20 cellular contexts compared by ENCODE assay signal in genomic region chr2:26945991-26946750, GRCh38. TPM values are rescaled to one million over a fixed set of nuclear protein-coding genes. Genes with fewer than 3 reads are reported as not detected.
A peak's percentile ranks its signal among the peaks of the same experiment; 100 is the strongest.
DNase-seq lines count a peak whose midpoint lies in the region; ATAC-seq and TF ChIP-seq lines count a peak whose summit lies in the region.
"Had no signal": no experiment of that assay in that cellular context is flagged by ENCODE, and none has a peak within 500 bp of the region (broad histone marks: within the 10 kb centered on the region; RNA-seq: fewer than 3 reads in every experiment).

No MANE protein-coding gene starts in this region.

- H3K9ac ChIP-seq in endodermal cell (ENCODE audit: extremely low read depth, low read length, poor library complexity, severe bottlenecking) (no peak overlapping the region), neuronal stem cell (ENCODE audit: low read depth, low read length, poor library complexity) (peak overlapping the region; percentile 53)
- H3K9ac ChIP-seq: GM23248, SK-N-SH had no signal

- H3K27me3 ChIP-seq in endodermal cell (ENCODE audit: control insufficient read depth, insufficient read depth, low read length, poor library complexity, severe bottlenecking) = peaks cover 6% of the 10 kb centered on the region
- no peaks in the 10 kb centered on the region for H3K27me3 ChIP-seq in neuronal stem cell (ENCODE audit: control insufficient read depth in 3 of 3, insufficient read depth in 3 of 3, low read depth in 1 of 3, low read length in 3 of 3)

- DNase-seq in endodermal cell = no peak
- DNase-seq in neuronal stem cell (ENCODE audit: low spot score) = no peak
- DNase-seq in mesothelial cell of epicardium (ENCODE audit: low spot score in 2 of 2, unreplicated experiment in 2 of 2) = no peak
- no peak for DNase-seq in Right ventricle myocardium superior
- DNase-seq in activated naive CD4-positive, alpha-beta T cell treated with Interleukin-2 at 50 U/mL for 16 hours = no peak
- no peak for DNase-seq in NCI-H2107 treated with DMSO at 0.1 percent for 48 hours (lab: John Stamatoyannopoulos, UW; ENCODE audit: unreplicated experiment)
- DNase-seq: AML-193; CD4-positive, alpha-beta memory T cell; COR-L47; DMS53; GM23248; NCI-H1092; NCI-H1417 treated with DMSO at 0.1 percent for 48 hours; NCI-H1694 treated with DMSO at 0.1 percent for 48 hours; NCI-H2081; NCI-H2171; NCI-H774; SK-N-SH had no signal

- H3K14ac ChIP-seq in neuronal stem cell (ENCODE audit: low read length) = no peak overlapping the region

- H3K18ac ChIP-seq in neuronal stem cell (ENCODE audit: low read length) = no peak overlapping the region

- TF ChIP-seq CTCF in endodermal cell (conservative IDR thresholded peaks at IDR 0.05) (no peak), mesothelial cell of epicardium (IDR thresholded peaks at IDR 0.05; ENCODE audit: unreplicated experiment) (no peak)

- H3K4me2 ChIP-seq in neuronal stem cell (ENCODE audit: insufficient read depth, low read length, poor library complexity, severe bottlenecking) = no peak overlapping the region

- H3K27ac Mint-ChIP-seq in endodermal cell = no peak overlapping the region
- no peak overlapping the region for H3K27ac Mint-ChIP-seq in mesothelial cell of epicardium
- H3K27ac Mint-ChIP-seq: CD4-positive, alpha-beta memory T cell had no signal

- peak overlapping the region; percentile 79 for H2BK5ac ChIP-seq in neuronal stem cell (ENCODE audit: low read length)

- H3K36me3 Mint-ChIP-seq in endodermal cell (ENCODE audit: low read depth) = no peaks in the 10 kb centered on the region
- H3K36me3 Mint-ChIP-seq in mesothelial cell of epicardium = no peaks in the 10 kb centered on the region
- H3K36me3 Mint-ChIP-seq: CD4-positive, alpha-beta memory T cell had no signal

- no peaks in the 10 kb centered on the region for H3K36me3 ChIP-seq in endodermal cell (ENCODE audit: control insufficient read depth, insufficient read depth, low read length)
- peaks cover 66 to 90% of the 10 kb centered on the region in 2 donors for H3K36me3 ChIP-seq in neuronal stem cell (replicated peaks in 1 of 2; ENCODE audit: control insufficient read depth in 2 of 2, insufficient read depth in 2 of 2, low read length in 2 of 2)

- no peaks in the 10 kb centered on the region for H3K9me3 ChIP-seq in endodermal cell (ENCODE audit: control insufficient read depth, low read length)
- H3K9me3 ChIP-seq in neuronal stem cell (replicated peaks in 1 of 2; ENCODE audit: control insufficient read depth in 2 of 2, insufficient read depth in 1 of 2, low read depth in 1 of 2, low read length in 2 of 2) = no peaks in the 10 kb centered on the region
- H3K9me3 ChIP-seq: HAP-1, SK-N-SH had no signal

- WGBS in endodermal cell (ENCODE audit: insufficient coverage in 1 of 2, insufficient read length in 1 of 2), 2 experiments = 83 to 95% methylated on average over 5 to 12 of the region's 12 CpGs
- WGBS in neuronal stem cell (ENCODE audit: extremely low coverage in 2 of 2, insufficient read length in 2 of 2, insufficient replicate concordance in 1 of 2), 2 donors = no CpG with 5 or more reads among the region's 12 CpGs

- H3K27me3 Mint-ChIP-seq in endodermal cell (ENCODE audit: insufficient read depth) (peaks cover 33% of the 10 kb centered on the region), mesothelial cell of epicardium (ENCODE audit: low read depth) (peaks cover 34% of the 10 kb centered on the region)

- no peaks in the 10 kb centered on the region for H3K79me1 ChIP-seq in neuronal stem cell (ENCODE audit: low read depth, low read length)

- peaks cover 12% of the 10 kb centered on the region for H3K4me1 Mint-ChIP-seq in endodermal cell
- H3K4me1 Mint-ChIP-seq in mesothelial cell of epicardium = peaks cover 2% of the 10 kb centered on the region

- H3K27ac ChIP-seq in angular gyrus (ENCODE audit: low read depth, low read length) (peak overlapping the region; percentile 51), endodermal cell (ENCODE audit: low read depth, low read length) (peak overlapping the region; percentile 17), neuronal stem cell (replicated peaks; ENCODE audit: low read length) (no peak overlapping the region)
- H3K27ac ChIP-seq: GM23248 had no signal

- H3K4me1 ChIP-seq in endodermal cell (ENCODE audit: control insufficient read depth, insufficient read depth, low read length) (peaks cover 6% of the 10 kb centered on the region), neuronal stem cell (ENCODE audit: control insufficient read depth in 2 of 2, insufficient read depth in 1 of 2, low read depth in 1 of 2, low read length in 2 of 2) (peaks cover 0 to 4% of the 10 kb centered on the region in 2 donors)
- H3K4me1 ChIP-seq: HAP-1 had no signal

- no peak overlapping the region for H2BK15ac ChIP-seq in neuronal stem cell (ENCODE audit: low read length)

- H3K4ac ChIP-seq in neuronal stem cell (ENCODE audit: low read length) = no peak overlapping the region

- H3K23ac ChIP-seq in neuronal stem cell (ENCODE audit: low read depth, low read length, poor library complexity) = peak overlapping the region; percentile 17

- no peak overlapping the region for H2BK120ac ChIP-seq in neuronal stem cell (ENCODE audit: low read depth, low read length)

- no peak overlapping the region for H2BK12ac ChIP-seq in neuronal stem cell (ENCODE audit: low read length)

- no peak overlapping the region for H4K91ac ChIP-seq in neuronal stem cell (ENCODE audit: low read depth, low read length, poor library complexity)

- no peak for ATAC-seq in Right ventricle myocardium superior (ENCODE audit: poor library complexity)

- no peak overlapping the region for H2AK5ac ChIP-seq in neuronal stem cell (ENCODE audit: low read depth, low read length)

- intact Hi-C loops in Right ventricle myocardium superior (cut with DNase I) = no loop called here

- H3K9me3 Mint-ChIP-seq in endodermal cell (no peaks in the 10 kb centered on the region), mesothelial cell of epicardium (no peaks in the 10 kb centered on the region)
- H3K9me3 Mint-ChIP-seq: CD4-positive, alpha-beta memory T cell had no signal

- H3K4me3 ChIP-seq in endodermal cell (ENCODE audit: low read length) (no peak overlapping the region), neuronal stem cell (ENCODE audit: low read length in 2 of 2) (no peak overlapping the region)
- H3K4me3 ChIP-seq: GM23248, HAP-1 had no signal

- H4K8ac ChIP-seq in neuronal stem cell (ENCODE audit: low read depth, low read length) = no peak overlapping the region

- H2AFZ ChIP-seq in neuronal stem cell (ENCODE audit: low read length) = no peak overlapping the region
- H2AFZ ChIP-seq: GM23248 had no signal

- H3K4me3 Mint-ChIP-seq in endodermal cell (no peak overlapping the region), mesothelial cell of epicardium (no peak overlapping the region)
- H3K4me3 Mint-ChIP-seq: CD4-positive, alpha-beta memory T cell had no signal

RNA-seq across cellular contexts. Expression of gene MAPRE3, which starts 24.3 kb away (rescaled TPM):
- total RNA-seq in endodermal cell (1 to 10 TPM; 3.2 to 4.4 TPM), mesothelial cell of epicardium (14.8 to 17.1 TPM (median 16.0 TPM) in 3 replicates), Right ventricle myocardium superior (57.9 TPM)
- polyA plus RNA-seq in endodermal cell (2013, experiment 1 of 2) = 26.1 TPM
- polyA plus RNA-seq in endodermal cell (2013, experiment 2 of 2) = 23.8 TPM
- 13.3 TPM for polyA plus RNA-seq in neuronal stem cell (2013, experiment 1 of 2)
- 13.3 TPM for polyA plus RNA-seq in neuronal stem cell (2013, experiment 2 of 2)
